In the genomic region with DNA sequence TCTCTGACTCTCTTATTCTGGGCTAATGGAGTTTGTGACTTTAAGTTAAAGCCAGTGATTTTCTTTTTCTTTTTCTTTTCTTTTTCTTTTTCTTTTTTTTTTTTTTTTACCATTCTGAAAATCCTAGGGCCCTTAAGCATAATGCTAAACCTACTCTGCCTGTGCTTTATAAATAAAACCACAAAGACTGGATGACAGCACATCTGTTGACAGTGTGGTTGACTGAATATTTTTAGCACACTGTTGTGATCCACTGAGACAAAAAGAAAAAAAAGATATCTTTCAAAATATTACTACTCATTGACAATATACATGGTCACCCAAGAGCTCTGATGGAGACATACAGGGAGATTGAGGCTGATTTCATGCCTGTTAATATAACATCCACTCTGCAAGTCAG, we compare ENCODE assay signal across 29 cellular contexts.
"Had no signal": no experiment of that assay in that cellular context is flagged by ENCODE, and none has a peak within 500 bp of the region (broad histone marks: within the 10 kb centered on the region; RNA-seq: fewer than 3 reads in every experiment).

No MANE protein-coding gene starts in this region.

- H3K36me3 ChIP-seq: SJCRH30 had no signal

- H3K4me3 ChIP-seq: PC-9, SJCRH30, SK-N-MC had no signal

- H3K9me3 ChIP-seq: SJCRH30 had no signal

- ATAC-seq: Panc1, Right ventricle myocardium inferior, SK-N-SH treated with all-trans-retinoic acid at 6 μM for 48 hours, T-cell had no signal

- H3K4me2 ChIP-seq: PC-9 had no signal

- H2AFZ ChIP-seq: PC-9 had no signal

- H3K27ac ChIP-seq: PC-9, RWPE1, SJCRH30, SK-N-MC had no signal

- DNase-seq: Karpas-422, MM.1S, MV-4-11, NCI-H1092, NCI-H1105, NCI-H1417 treated with DMSO at 0.1 percent for 48 hours, NCI-H1436 treated with DMSO at 0.1 percent for 48 hours, NCI-H1694 treated with DMSO at 0.1 percent for 48 hours, NCI-H187 treated with DMSO at 0.1 percent for 48 hours, NCI-H2029, NCI-H2081, NCI-H2171 treated with DMSO at 0.1 percent for 48 hours, NCI-H2227 treated with DMSO at 0.1 percent for 48 hours, NCI-H345, NCI-H446, NCI-H510A treated with DMSO at 0.1 percent for 48 hours, NCI-H524 treated with DMSO at 0.1 percent for 48 hours, NCI-H526 treated with DMSO at 0.1 percent for 48 hours, NCI-H774, PC-9, SHP77, SIG-M5, SJCRH30, T-cell had no signal

- H3K27me3 ChIP-seq: SJCRH30 had no signal
